21 cellular contexts compared by ENCODE assay signal in genomic region chr1:87064309-87064708, GRCh38.
"Had no signal": no experiment of that assay in that cellular context is flagged by ENCODE, and none has a peak within 500 bp of the region (broad histone marks: within the 10 kb centered on the region; RNA-seq: fewer than 3 reads in every experiment).

No MANE protein-coding gene starts in this region.

- H3K27me3 ChIP-seq: esophagus muscularis mucosa, foreskin keratinocyte, hepatocyte, neutrophil, right lobe of liver had no signal

- H3K27ac Mint-ChIP-seq: dendritic cell treated with granulocyte-macrophage colony-stimulating factor and Interleukin-4, amounts not matched to agents 40 ng/mL and 50 ng/mL, for 4 days; effector memory CD8-positive, alpha-beta T cell; stimulated activated effector memory CD8-positive, alpha-beta T cell treated with anti-CD3 and anti-CD28 coated beads, Interleukin-12 subunit alpha, Interleukin-12 subunit beta, amount 100 ng/mL, for 72 hours had no signal

- H2AFZ ChIP-seq: hepatocyte had no signal

- H3K9me3 ChIP-seq: neutrophil, psoas muscle, right lobe of liver had no signal

- H3K4me1 ChIP-seq: esophagus muscularis mucosa, right lobe of liver had no signal

- ATAC-seq: effector memory CD8-positive, alpha-beta T cell; foreskin keratinocyte; left colon; left ventricle myocardium superior; naive thymus-derived CD4-positive, alpha-beta T cell; psoas muscle; right lobe of liver; stimulated activated effector memory CD8-positive, alpha-beta T cell treated with anti-CD3 and anti-CD28 coated beads, Interleukin-12 subunit alpha, Interleukin-12 subunit beta, amount 100 ng/mL, for 72 hours; stimulated activated naive CD8-positive, alpha-beta T cell treated with anti-CD3 and anti-CD28 coated beads, Interleukin-15, amount 100 ng/mL, for 72 hours had no signal

- H3K4me3 ChIP-seq: esophagus muscularis mucosa, hepatocyte, lung, psoas muscle, right lobe of liver had no signal

- H3K36me3 Mint-ChIP-seq: stimulated activated effector memory CD8-positive, alpha-beta T cell treated with anti-CD3 and anti-CD28 coated beads, Interleukin-12 subunit alpha, Interleukin-12 subunit beta, amount 100 ng/mL, for 72 hours had no signal

- H3K27ac ChIP-seq: epithelial cell of prostate, esophagus muscularis mucosa, foreskin keratinocyte, hepatocyte, neutrophil, psoas muscle, right lobe of liver had no signal

- H3K9me3 Mint-ChIP-seq: effector memory CD8-positive, alpha-beta T cell had no signal

- H3K27me3 Mint-ChIP-seq: dendritic cell treated with granulocyte-macrophage colony-stimulating factor and Interleukin-4, amounts not matched to agents 40 ng/mL and 50 ng/mL, for 4 days; effector memory CD8-positive, alpha-beta T cell; naive thymus-derived CD4-positive, alpha-beta T cell; stimulated activated naive CD8-positive, alpha-beta T cell treated with anti-CD3 and anti-CD28 coated beads, Interleukin-15, amount 100 ng/mL, for 72 hours had no signal

- DNase-seq: effector memory CD8-positive, alpha-beta T cell; foreskin keratinocyte; head of caudate nucleus; left colon; left ventricle myocardium superior; mesendoderm; naive thymus-derived CD4-positive, alpha-beta T cell; psoas muscle; retina; right lobe of liver; stimulated activated CD4-positive, alpha-beta T cell treated with anti-CD3 and anti-CD28 coated beads, Interleukin-4, amount 100 ng/mL, for 1 hour; stimulated activated CD8-positive, alpha-beta memory T cell treated with anti-CD3 and anti-CD28 coated beads, Interleukin-4, amount 100 ng/mL, for 48 hours; stimulated activated naive CD8-positive, alpha-beta T cell treated with anti-CD3 and anti-CD28 coated beads, Interleukin-15, amount 100 ng/mL, for 72 hours; trophoblast cell had no signal

- H3K4me2 ChIP-seq: hepatocyte had no signal

- H3K4me3 Mint-ChIP-seq: dendritic cell treated with granulocyte-macrophage colony-stimulating factor and Interleukin-4, amounts not matched to agents 40 ng/mL and 50 ng/mL, for 4 days; effector memory CD8-positive, alpha-beta T cell; naive thymus-derived CD4-positive, alpha-beta T cell; stimulated activated effector memory CD8-positive, alpha-beta T cell treated with anti-CD3 and anti-CD28 coated beads, Interleukin-12 subunit alpha, Interleukin-12 subunit beta, amount 100 ng/mL, for 72 hours; stimulated activated naive CD8-positive, alpha-beta T cell treated with anti-CD3 and anti-CD28 coated beads, Interleukin-15, amount 100 ng/mL, for 72 hours had no signal
